ENCODE assay signal across 7 cellular contexts in the genomic region with DNA sequence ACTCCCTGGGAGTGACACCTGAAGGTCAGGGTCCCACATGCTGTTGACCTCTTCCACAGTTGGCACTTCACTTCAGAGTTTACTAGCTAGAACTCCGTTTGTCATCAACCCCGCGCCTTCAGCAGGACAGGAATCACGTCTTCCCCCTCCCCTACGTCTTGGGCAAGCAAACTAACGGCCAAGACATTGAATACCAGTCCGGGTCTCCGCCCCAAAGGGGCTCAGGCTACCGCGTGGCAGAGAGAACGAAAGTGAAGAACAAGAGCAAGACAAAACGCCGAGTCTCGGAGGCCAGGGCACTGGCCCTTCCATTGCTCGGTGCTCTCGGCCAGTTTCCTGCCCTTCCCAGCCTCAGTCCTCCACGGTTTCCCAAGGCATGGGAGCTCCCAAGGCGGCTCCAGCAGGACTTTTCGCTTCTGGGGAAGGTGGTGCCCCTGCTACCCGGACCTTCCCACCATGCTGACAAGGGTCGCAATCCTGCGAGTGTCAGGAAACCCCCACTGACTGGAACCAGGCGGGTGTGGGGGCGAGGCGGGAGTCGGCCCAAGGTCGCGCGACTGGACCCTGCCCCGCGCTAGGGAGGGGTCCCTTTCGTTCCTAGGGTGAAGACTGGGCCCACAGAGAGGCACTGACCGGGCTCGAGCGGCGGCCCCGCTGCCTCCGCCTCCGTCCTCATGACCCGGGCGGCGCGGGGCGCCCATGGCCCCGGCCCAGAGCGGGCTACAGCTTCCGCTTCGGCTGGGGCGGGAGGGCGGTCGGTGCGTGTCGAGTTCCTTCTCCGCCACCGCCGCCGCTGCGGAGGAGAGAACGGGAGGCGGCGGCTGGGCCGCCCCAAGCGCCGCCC. TPM values are rescaled to one million over a fixed set of nuclear protein-coding genes. Genes with fewer than 3 reads are reported as not detected.
A peak's percentile ranks its signal among the peaks of the same experiment; 100 is the strongest.
DNase-seq lines count a peak whose midpoint lies in the region; ATAC-seq and TF ChIP-seq lines count a peak whose summit lies in the region.

Gene GUCD1, minus strand, starts transcription at position 823 of the 844 bp plus-strand sequence. Its CDS starts 147 bp downstream, at position 676.

- H3K4me3 ChIP-seq in left lung: peak within 1 kb of the TSS; percentile 95 to 100

- no peaks in the 10 kb centered on the region for H3K27me3 ChIP-seq in left lung

- TF ChIP-seq CTCF in left lung (IDR thresholded peaks at IDR 0.05): no peak

- H3K9me3 ChIP-seq in left lung: no peaks in the 10 kb centered on the region

- H3K36me3 ChIP-seq in left lung: peaks cover 0 to 23% of the 10 kb centered on the region in 2 donors

- peaks cover 21 to 73% of the 10 kb centered on the region in 2 donors for H3K4me1 ChIP-seq in left lung

- intact Hi-C loops in left lung (cut with DNase I): no loop called here

- H3K27ac ChIP-seq in cingulate gyrus (ENCODE audit: low read depth, low read length) (peak within 1 kb of the TSS; percentile 95), left lung (peak within 1 kb of the TSS; percentile 98 to 99)

- peak; percentile 14 for ATAC-seq in GM18517 (IDR thresholded peaks at IDR 0.05; ENCODE audit: unreplicated experiment)
- ATAC-seq in HG03159 (IDR thresholded peaks at IDR 0.05; ENCODE audit: unreplicated experiment): peak; percentile 9
- no peak for ATAC-seq in left lung
- ATAC-seq in GM19463 (IDR thresholded peaks at IDR 0.05; ENCODE audit: unreplicated experiment): no peak

- DNase-seq in T-helper 9 cell (peak; percentile 8), left lung (peak in 1 of 2 donors; percentile 51)
- DNase-seq in stimulated activated CD4-positive, alpha-beta T cell treated with anti-CD3 and anti-CD28 coated beads, Interleukin-4, amount 100 ng/mL, for 24 hours: peak; percentile 29

RNA-seq across cellular contexts. Expression of gene GUCD1, which starts in this region (rescaled TPM):
- 100 to 1,000 TPM; 115 to 188 TPM for total RNA-seq in left lung

Comparison
In these comparisons a context has a peak if more than half of its experiments do, and no peak if none do; other contexts are left out.
1. ATAC-seq: peak in GM18517 (single experiment) and HG03159 (single experiment); none in left lung (single experiment) and GM19463 (single experiment).